ENCODE assay signal across 8 cellular contexts in genomic region chr13:41411536-41411935, GRCh38. TPM values are rescaled to one million over a fixed set of nuclear protein-coding genes. Genes with fewer than 3 reads are reported as not detected.
DNase-seq lines count a peak whose midpoint lies in the region; ATAC-seq, FAIRE-seq and TF ChIP-seq lines count a peak whose summit lies in the region.

No MANE protein-coding gene starts in this region.

- no peaks in the 10 kb centered on the region for H3K4me1 Mint-ChIP-seq in Calu3 (ENCODE audit: low read depth, unreplicated experiment)

- no TSS peak for BruUV-seq in Calu3 (replicated peaks; lab: Mats Ljungman, UMichigan)

- intact Hi-C loops in Calu3 (cut with micrococcal nuclease; ENCODE audit: unreplicated experiment) = loop anchor here (1.0 kb wide), 1 partner anchor 241 kb away; no protein-coding TSS in a partner anchor
- intact Hi-C loops in ascending aorta (cut with DNase I) = no loop called here

- CTCF ChIA-PET in Calu3 (lab: Charles Lee) = interaction anchor here (1.6 kb wide), 1 partner anchor 241 kb away, joined by 5 read pairs; no protein-coding TSS in a partner anchor

- ATAC-seq in HG02884 (IDR thresholded peaks at IDR 0.05; ENCODE audit: unreplicated experiment) (no peak), GM18907 (IDR thresholded peaks at IDR 0.05; ENCODE audit: unreplicated experiment) (no peak), HG02840 (IDR thresholded peaks at IDR 0.05; ENCODE audit: low FRiP score, unreplicated experiment) (no peak)

- no peaks in the 10 kb centered on the region for H3K9me3 ChIP-seq in ascending aorta

- H3K4me3 ChIP-seq in ascending aorta = no peak overlapping the region

- H3K27ac ChIP-seq in ascending aorta = no peak overlapping the region

- no peak for FAIRE-seq in HTR-8/SVneo (lab: Jason Lieb, UNC)

- H3K27me3 Mint-ChIP-seq in Calu3 (ENCODE audit: unreplicated experiment) = no peaks in the 10 kb centered on the region

- no peak for TF ChIP-seq CTCF in Calu3 (IDR thresholded peaks at IDR 0.05; ENCODE audit: unreplicated experiment)
- TF ChIP-seq CTCF in ascending aorta (IDR thresholded peaks at IDR 0.05) = peak in 2 of 3 experiments; percentile 27

- no peaks in the 10 kb centered on the region for H3K36me3 ChIP-seq in ascending aorta

- H3K27ac Mint-ChIP-seq in Calu3 (ENCODE audit: unreplicated experiment) = no peak overlapping the region

- H3K4me1 ChIP-seq in ascending aorta = no peaks in the 10 kb centered on the region

- H3K27me3 ChIP-seq in ascending aorta = no peaks in the 10 kb centered on the region

- no peaks in the 10 kb centered on the region for H3K9me3 Mint-ChIP-seq in Calu3 (ENCODE audit: low read depth, unreplicated experiment)

- peak; percentile 28 for DNase-seq in Calu3
- DNase-seq in HTR-8/SVneo (ENCODE audit: insufficient read length, low spot score) = peak; percentile 4
- no peak for DNase-seq in ascending aorta (ENCODE audit: low spot score in 2 of 2)
- peak; percentile 16 for DNase-seq in kidney glomerular epithelial cell (lab: John Stamatoyannopoulos, UW)
- no peak for DNase-seq in NCI-H2081 treated with DMSO at 0.1 percent for 48 hours (lab: John Stamatoyannopoulos, UW)

- H3K4me3 Mint-ChIP-seq in Calu3 (ENCODE audit: low read depth, unreplicated experiment) = no peak overlapping the region

- no peaks in the 10 kb centered on the region for H3K36me3 Mint-ChIP-seq in Calu3 (ENCODE audit: insufficient read depth, unreplicated experiment)

RNA-seq across cellular contexts. Expression of gene RGCC, which starts 45.8 kb away (rescaled TPM):
- total RNA-seq in Calu3 (2022) = 0.93 and 1.7 TPM in 2 replicates
- 184 TPM for total RNA-seq in ascending aorta

Comparison
In these comparisons a context has a peak if more than half of its experiments do, and no peak if none do; other contexts are left out.
1. DNase-seq: peak in Calu3 (single experiment), HTR-8/SVneo (single experiment) and kidney glomerular epithelial cell (single experiment); none in ascending aorta (0 of 2) and NCI-H2081 treated with DMSO at 0.1 percent for 48 hours (single experiment).
2. RNA of gene RGCC, which starts 45.8 kb away (total RNA-seq): 184 TPM in ascending aorta (single experiment); 0.93 to 1.7 TPM in Calu3; every median in the first group is over 10 times any median in the second.